In genomic region chr1:203129501-203130231, GRCh38 we compare ENCODE assay signal across 10 cellular contexts. TPM values are rescaled to one million over a fixed set of nuclear protein-coding genes. Genes with fewer than 3 reads are reported as not detected.
A peak's percentile ranks its signal among the peaks of the same experiment; 100 is the strongest.
DNase-seq lines count a peak whose midpoint lies in the region; ATAC-seq, FAIRE-seq and TF ChIP-seq lines count a peak whose summit lies in the region.
"Had no signal": no experiment of that assay in that cellular context is flagged by ENCODE, and none has a peak within 500 bp of the region (broad histone marks: within the 10 kb centered on the region; RNA-seq: fewer than 3 reads in every experiment).

No MANE protein-coding gene starts in this region.

- peaks cover 26% of the 10 kb centered on the region for H3K4me1 Mint-ChIP-seq in Caco-2 (ENCODE audit: low read depth, unreplicated experiment)

- FAIRE-seq in HTR-8/SVneo (lab: Jason Lieb, UNC) = no peak

- TF ChIP-seq CTCF in Caco-2 (IDR thresholded peaks at IDR 0.05; ENCODE audit: insufficient read depth in 1 of 2, low read depth in 1 of 2, low read length in 1 of 2, severe bottlenecking in 1 of 2, unreplicated experiment in 1 of 2) (no peak), epithelial cell of proximal tubule (conservative IDR thresholded peaks at IDR 0.05; ENCODE audit: low read depth, low read length) (no peak), osteoblast (IDR thresholded peaks at IDR 0.05; ENCODE audit: extremely low read depth, low read depth, low read length) (no peak)

- no peak overlapping the region for H2AFZ ChIP-seq in osteoblast (ENCODE audit: low read length)

- peaks cover 16% of the 10 kb centered on the region for H3K4me1 ChIP-seq in Caco-2
- H3K4me1 ChIP-seq in osteoblast (ENCODE audit: insufficient read depth, low read length) = peaks cover 11% of the 10 kb centered on the region

- peaks cover 16% of the 10 kb centered on the region for H3K36me3 Mint-ChIP-seq in Caco-2 (ENCODE audit: insufficient read depth, unreplicated experiment)

- POLR2A ChIA-PET in Caco-2 (lab: Charles Lee) = no interaction called here

- no peaks in the 10 kb centered on the region for H3K9me3 Mint-ChIP-seq in Caco-2 (ENCODE audit: unreplicated experiment)

- BruUV-seq in Caco-2 (replicated peaks; lab: Mats Ljungman, UMichigan) = no TSS peak

- ATAC-seq in HG03095 (IDR thresholded peaks at IDR 0.05; ENCODE audit: unreplicated experiment) = no peak

- no peaks in the 10 kb centered on the region for H3K9me3 ChIP-seq in Caco-2
- H3K9me3 ChIP-seq in osteoblast (ENCODE audit: low read depth, low read length) = no peaks in the 10 kb centered on the region
- H3K9me3 ChIP-seq: tibial artery had no signal

- H3K27me3 ChIP-seq in Caco-2 (replicated peaks; ENCODE audit: control insufficient read depth, insufficient read depth, low read length) = no peaks in the 10 kb centered on the region
- H3K27me3 ChIP-seq in osteoblast (ENCODE audit: insufficient read depth, low read length) = peaks cover 9% of the 10 kb centered on the region

- H4K20me1 ChIP-seq in osteoblast (ENCODE audit: insufficient read depth, low read length) = no peaks in the 10 kb centered on the region

- peak overlapping the region; percentile 84 for H3K4me3 Mint-ChIP-seq in Caco-2 (ENCODE audit: unreplicated experiment)

- peak overlapping the region; percentile 18 for H3K27ac Mint-ChIP-seq in Caco-2 (ENCODE audit: unreplicated experiment)

- no peaks in the 10 kb centered on the region for H3K36me3 ChIP-seq in Caco-2 (ENCODE audit: control insufficient read depth, insufficient read depth, low read length)
- no peaks in the 10 kb centered on the region for H3K36me3 ChIP-seq in osteoblast (ENCODE audit: insufficient read depth, low read length)
- H3K36me3 ChIP-seq: tibial artery had no signal

- no peak overlapping the region for H3K27ac ChIP-seq in osteoblast (ENCODE audit: low read depth, low read length)
- H3K27ac ChIP-seq: tibial artery had no signal

- H3K79me2 ChIP-seq in osteoblast (ENCODE audit: insufficient read depth, low read length) = no peaks in the 10 kb centered on the region

- CTCF ChIA-PET in Caco-2 (lab: Charles Lee) = interaction anchor here (0.7 kb wide), 1 partner anchor 90 kb away, joined by 3 read pairs; no protein-coding TSS in a partner anchor

- no peak overlapping the region for H3K4me2 ChIP-seq in osteoblast (ENCODE audit: insufficient read depth, low read length)

- intact Hi-C loops in Caco-2 (cut with micrococcal nuclease; ENCODE audit: unreplicated experiment) = loop anchor here (5.0 kb wide), 1 partner anchor 43 kb away; no protein-coding TSS in a partner anchor

- no peak overlapping the region for H3K4me3 ChIP-seq in Caco-2 (ENCODE audit: low read depth, low read length)
- H3K4me3 ChIP-seq in epithelial cell of proximal tubule (ENCODE audit: low read depth, low read length) = peak overlapping the region; percentile 10
- H3K4me3 ChIP-seq in osteoblast (ENCODE audit: insufficient read depth, low read length) = no peak overlapping the region
- H3K4me3 ChIP-seq: tibial artery had no signal

- no peaks in the 10 kb centered on the region for H3K27me3 Mint-ChIP-seq in Caco-2 (ENCODE audit: insufficient read depth, unreplicated experiment)

- peak in 1 of 2 experiments; percentile 15 for DNase-seq in Caco-2
- DNase-seq in NCI-H1092 (lab: John Stamatoyannopoulos, UW) = peak; percentile 32
- DNase-seq in epithelial cell of proximal tubule (ENCODE audit: low read depth) = no peak
- DNase-seq in osteoblast (ENCODE audit: insufficient read length, low spot score, missing footprints) = peak; percentile 79
- no peak for DNase-seq in HTR-8/SVneo (ENCODE audit: insufficient read length, low spot score)
- DNase-seq in NCI-H82 (lab: John Stamatoyannopoulos, UW) = no peak
- no peak for DNase-seq in T-helper 2 cell
- DNase-seq: NCI-H2227 treated with DMSO at 0.1 percent for 48 hours had no signal

RNA-seq across cellular contexts. Expression of gene ADORA1, which starts 2.1 kb away (rescaled TPM):
- total RNA-seq in Caco-2 (2022) (46.0 and 50.4 TPM in 2 replicates), epithelial cell of proximal tubule (3.7 and 12.3 TPM in 2 replicates), osteoblast (4.0 and 9.1 TPM in 2 replicates)

RNA-seq across cellular contexts. Expression of gene MYOG, which starts 43.9 kb away (rescaled TPM):
- total RNA-seq in Caco-2 (2022) (not detected in 2 replicates), epithelial cell of proximal tubule (not detected in 2 replicates), osteoblast (not detected in 2 replicates)

RNA-seq across cellular contexts. Expression of gene MYBPH, which starts 46.0 kb away (rescaled TPM):
- total RNA-seq in Caco-2 (2022) = 19.7 and 25.9 TPM in 2 replicates
- total RNA-seq in epithelial cell of proximal tubule = not detected in 2 replicates
- total RNA-seq in osteoblast = under 0.01 and 0.29 TPM in 2 replicates

RNA-seq across cellular contexts. Expression of gene CHI3L1, which starts 56.8 kb away (rescaled TPM):
- 199 and 235 TPM in 2 replicates for total RNA-seq in Caco-2 (2022)
- 0.86 TPM in 1 of 2 replicates, not detected in the other for total RNA-seq in epithelial cell of proximal tubule
- total RNA-seq in osteoblast = 273 and 932 TPM in 2 replicates

Comparison
In these comparisons a context has a peak if more than half of its experiments do, and no peak if none do; other contexts are left out.
1. DNase-seq: peak in NCI-H1092 (single experiment) and osteoblast (single experiment); none in epithelial cell of proximal tubule (single experiment), HTR-8/SVneo (single experiment), NCI-H82 (single experiment) and T-helper 2 cell (0 of 5).
2. RNA of gene MYBPH, which starts 46.0 kb away (total RNA-seq): 19.7 to 25.9 TPM in Caco-2; not detected in epithelial cell of proximal tubule and under 0.01 to 0.29 TPM in osteoblast; every median in the first group is over 10 times any median in the second.